Comparison of ENCODE assay signal across 8 cellular contexts in the genomic region with DNA sequence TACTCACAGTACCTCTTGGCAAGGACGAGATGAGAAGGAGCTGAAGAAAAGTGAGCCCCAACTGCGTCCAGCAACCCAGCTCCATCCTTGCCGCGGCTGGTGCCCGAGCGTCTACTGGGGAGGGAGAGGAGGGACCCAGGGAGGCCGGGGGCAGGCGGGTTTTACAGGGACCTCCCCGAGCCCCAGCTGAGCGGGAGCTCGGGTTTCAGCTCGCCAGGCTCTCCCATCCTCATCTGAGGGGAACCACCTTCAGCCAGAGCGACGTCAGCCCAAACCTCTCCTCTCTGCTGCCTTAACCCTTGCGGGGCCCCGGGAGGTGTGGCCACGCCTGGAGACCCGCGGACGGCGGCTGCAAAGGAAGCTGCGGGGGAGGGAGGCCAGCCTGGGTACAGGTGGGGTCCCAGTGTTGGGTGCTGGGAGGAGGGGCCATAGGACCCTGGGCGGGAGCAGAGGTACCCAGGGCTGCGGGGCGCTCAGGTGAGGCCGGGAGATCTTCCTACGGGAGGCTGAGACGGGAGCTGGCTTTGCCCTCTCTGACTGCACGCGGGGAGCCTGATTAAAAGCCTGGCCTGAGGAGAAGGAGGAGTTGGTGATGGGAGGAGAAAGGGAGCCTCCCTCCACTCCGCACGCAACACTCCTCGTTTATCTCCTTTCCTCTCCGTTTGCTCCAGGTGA.
DNase-seq lines count a peak whose midpoint lies in the region; ATAC-seq and TF ChIP-seq lines count a peak whose summit lies in the region.

A gene with protein sequence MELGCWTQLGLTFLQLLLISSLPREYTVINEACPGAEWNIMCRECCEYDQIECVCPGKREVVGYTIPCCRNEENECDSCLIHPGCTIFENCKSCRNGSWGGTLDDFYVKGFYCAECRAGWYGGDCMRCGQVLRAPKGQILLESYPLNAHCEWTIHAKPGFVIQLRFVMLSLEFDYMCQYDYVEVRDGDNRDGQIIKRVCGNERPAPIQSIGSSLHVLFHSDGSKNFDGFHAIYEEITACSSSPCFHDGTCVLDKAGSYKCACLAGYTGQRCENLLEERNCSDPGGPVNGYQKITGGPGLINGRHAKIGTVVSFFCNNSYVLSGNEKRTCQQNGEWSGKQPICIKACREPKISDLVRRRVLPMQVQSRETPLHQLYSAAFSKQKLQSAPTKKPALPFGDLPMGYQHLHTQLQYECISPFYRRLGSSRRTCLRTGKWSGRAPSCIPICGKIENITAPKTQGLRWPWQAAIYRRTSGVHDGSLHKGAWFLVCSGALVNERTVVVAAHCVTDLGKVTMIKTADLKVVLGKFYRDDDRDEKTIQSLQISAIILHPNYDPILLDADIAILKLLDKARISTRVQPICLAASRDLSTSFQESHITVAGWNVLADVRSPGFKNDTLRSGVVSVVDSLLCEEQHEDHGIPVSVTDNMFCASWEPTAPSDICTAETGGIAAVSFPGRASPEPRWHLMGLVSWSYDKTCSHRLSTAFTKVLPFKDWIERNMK (minus strand): TSS at position 116 of the 675 bp plus-strand sequence. CDS start 31 bp downstream, at position 85.

- no peaks in the 10 kb centered on the region for H3K9me3 ChIP-seq in parathyroid adenoma (ENCODE audit: control insufficient read depth, low read length)

- TF ChIP-seq CTCF in RWPE1 (conservative IDR thresholded peaks at IDR 0.05; ENCODE audit: low read depth) (no peak), foreskin fibroblast (IDR thresholded peaks at IDR 0.05; ENCODE audit: low read depth, low read length) (no peak), parathyroid adenoma (IDR thresholded peaks at IDR 0.05) (no peak)

- H2AFZ ChIP-seq in parathyroid adenoma, result peak within 1 kb of the TSS; percentile 17

- H3K4me2 ChIP-seq in parathyroid adenoma (ENCODE audit: low read length), result no peak within 1 kb of the TSS

- ATAC-seq in HG03097 (IDR thresholded peaks at IDR 0.05; ENCODE audit: low FRiP score, unreplicated experiment) (no peak), HG02678 (IDR thresholded peaks at IDR 0.05; ENCODE audit: unreplicated experiment) (no peak)

- no peaks in the 10 kb centered on the region for H3K79me2 ChIP-seq in parathyroid adenoma

- H3K9ac ChIP-seq in parathyroid adenoma, result no peak within 1 kb of the TSS

- H3K4me1 ChIP-seq in parathyroid adenoma, result no peaks in the 10 kb centered on the region

- no peaks in the 10 kb centered on the region for H3K36me3 ChIP-seq in parathyroid adenoma (ENCODE audit: control insufficient read depth, insufficient read depth, low read length)

- CTCF ChIA-PET in RWPE1 (lab: Yijun Ruan, JAX), result interaction anchor here (0.8 to 1.0 kb wide), 2 partner anchors 40 to 741 kb away, joined by 3 read pairs; no protein-coding TSS in a partner anchor

- DNase-seq in DMS53 (lab: John Stamatoyannopoulos, UW) (peak; percentile 19), DMS53 treated with DMSO at 0.1 percent for 48 hours (lab: John Stamatoyannopoulos, UW; ENCODE audit: unreplicated experiment) (no peak), RWPE1 (ENCODE audit: low spot score) (peak; percentile 22), foreskin fibroblast (peak; percentile 87 to 95), HUDEP-2 (lab: John Stamatoyannopoulos, UW; ENCODE audit: unreplicated experiment in 76 of 76) (no peak)

- H3K27ac ChIP-seq in RWPE1, result no peak within 1 kb of the TSS
- H3K27ac ChIP-seq in parathyroid adenoma, result no peak within 1 kb of the TSS

- POLR2A ChIA-PET in RWPE1 (lab: Yijun Ruan, JAX; ENCODE audit: low non-redundant PET), result no interaction called here

- no peaks in the 10 kb centered on the region for H3K27me3 ChIP-seq in parathyroid adenoma (ENCODE audit: control insufficient read depth, insufficient read depth, low read length)

- H3K4me3 ChIP-seq in foreskin fibroblast (ENCODE audit: low read depth in 1 of 2, low read length in 2 of 2), result peak within 1 kb of the TSS; percentile 74 to 78
- no peak within 1 kb of the TSS for H3K4me3 ChIP-seq in parathyroid adenoma (ENCODE audit: low read depth, low read length)

Comparison
In these comparisons a context has a peak if more than half of its experiments do, and no peak if none do; other contexts are left out.
1. DNase-seq: peak in DMS53 (single experiment), RWPE1 (single experiment) and foreskin fibroblast (2 of 2); none in DMS53 treated with DMSO at 0.1 percent for 48 hours (single experiment) and HUDEP-2 (0 of 76).